ENCODE assay signal across 1 cellular context in genomic region chr22:30196867-30197336, GRCh38.
TF ChIP-seq lines count a peak whose summit lies in the region.

No MANE protein-coding gene starts in this region.

TF ChIP-seq in GM23338, 12 proteins besides CTCF, POLR2A, EP300 and RAD21 (continued from another document):
- TF ChIP-seq REST (IDR thresholded peaks at IDR 0.05; ENCODE audit: unreplicated experiment): no peak
- TF ChIP-seq ZNF114 (CRISPR knock-in tag; IDR thresholded peaks at IDR 0.05): no peak
- TF ChIP-seq CREB1 (CRISPR knock-in tag; IDR thresholded peaks at IDR 0.05; ENCODE audit: low read depth): no peak
- peak; percentile 43; the same call in 1 of the 2 replicates for TF ChIP-seq POLR2AphosphoS5 (IDR thresholded peaks at IDR 0.05; ENCODE audit: low read depth)
- TF ChIP-seq EZH2 (IDR thresholded peaks at IDR 0.05; ENCODE audit: low read depth, unreplicated experiment): no peak
- no peak for TF ChIP-seq JUNB (IDR thresholded peaks at IDR 0.05; ENCODE audit: unreplicated experiment)
